ENCODE assay signal across 17 cellular contexts in the genomic region with DNA sequence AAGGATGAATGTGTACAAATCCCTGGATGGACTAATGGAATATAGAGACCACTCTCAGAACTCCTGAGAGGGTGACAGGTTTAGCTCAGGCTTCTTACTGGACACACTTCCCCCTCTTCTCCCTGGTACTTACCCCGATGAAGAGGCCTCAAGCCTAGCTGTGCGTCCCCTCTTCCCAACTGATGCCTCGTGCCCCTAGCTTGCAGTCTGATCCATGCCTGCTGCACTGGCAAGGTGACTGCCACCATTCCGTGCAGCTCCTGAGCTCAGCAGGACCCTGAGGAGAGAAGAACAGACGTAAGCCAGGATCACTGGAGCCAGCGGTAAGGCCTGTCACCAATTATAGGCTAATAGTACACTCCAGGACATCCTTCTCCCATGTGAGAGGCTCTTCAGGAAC.
"Had no signal": no experiment of that assay in that cellular context is flagged by ENCODE, and none has a peak within 500 bp of the region (broad histone marks: within the 10 kb centered on the region; RNA-seq: fewer than 3 reads in every experiment).

No MANE protein-coding gene starts in this region.

- H3K9me3 ChIP-seq: breast epithelium, heart right ventricle, thoracic aorta, upper lobe of right lung had no signal

- ATAC-seq: heart right ventricle; left colon; sciatic nerve; stimulated activated naive CD8-positive, alpha-beta T cell treated with anti-CD3 and anti-CD28 coated beads, Interleukin-15, amount 100 ng/mL, for 72 hours; T-cell; upper lobe of right lung had no signal

- H3K4me3 Mint-ChIP-seq: activated CD4-positive, alpha-beta memory T cell treated with anti-CD3 and anti-CD28 coated beads for 36 hours; endodermal cell; nephron progenitor cell; stimulated activated naive CD8-positive, alpha-beta T cell treated with anti-CD3 and anti-CD28 coated beads, Interleukin-15, amount 100 ng/mL, for 72 hours; T-cell had no signal

- H3K27me3 ChIP-seq: breast epithelium, dorsolateral prefrontal cortex, heart right ventricle, upper lobe of right lung had no signal

- H3K27me3 Mint-ChIP-seq: activated CD4-positive, alpha-beta memory T cell treated with anti-CD3 and anti-CD28 coated beads for 36 hours; stimulated activated naive CD8-positive, alpha-beta T cell treated with anti-CD3 and anti-CD28 coated beads, Interleukin-15, amount 100 ng/mL, for 72 hours; T-cell had no signal

- H3K36me3 ChIP-seq: breast epithelium had no signal

- H3K27ac ChIP-seq: breast epithelium, heart right ventricle, SK-N-MC, upper lobe of right lung had no signal

- DNase-seq: activated CD4-positive, alpha-beta memory T cell treated with anti-CD3 and anti-CD28 coated beads for 36 hours; activated naive CD4-positive, alpha-beta T cell treated with Interleukin-2 at 50 U/mL for 16 hours; anterior cingulate cortex; dorsolateral prefrontal cortex; heart right ventricle; left colon; mammary epithelial cell; nephron progenitor cell; stimulated activated naive CD8-positive, alpha-beta T cell treated with anti-CD3 and anti-CD28 coated beads, Interleukin-15, amount 100 ng/mL, for 72 hours; T-cell; T1000; upper lobe of right lung had no signal

- H3K9me3 Mint-ChIP-seq: activated CD4-positive, alpha-beta memory T cell treated with anti-CD3 and anti-CD28 coated beads for 36 hours; endodermal cell; nephron progenitor cell; stimulated activated naive CD8-positive, alpha-beta T cell treated with anti-CD3 and anti-CD28 coated beads, Interleukin-15, amount 100 ng/mL, for 72 hours; T-cell had no signal

- H3K4me3 ChIP-seq: breast epithelium, dorsolateral prefrontal cortex, heart right ventricle, SK-N-MC, thoracic aorta, upper lobe of right lung had no signal

- H3K27ac Mint-ChIP-seq: activated CD4-positive, alpha-beta memory T cell treated with anti-CD3 and anti-CD28 coated beads for 36 hours; endodermal cell; nephron progenitor cell; stimulated activated naive CD8-positive, alpha-beta T cell treated with anti-CD3 and anti-CD28 coated beads, Interleukin-15, amount 100 ng/mL, for 72 hours; T-cell had no signal
